ENCODE assay signal across 7 cellular contexts in genomic region chr4:81845273-81845672, GRCh38.
"Had no signal": no experiment of that assay in that cellular context is flagged by ENCODE, and none has a peak within 500 bp of the region (broad histone marks: within the 10 kb centered on the region; RNA-seq: fewer than 3 reads in every experiment).

No MANE protein-coding gene starts in this region.

- H3K4me3 Mint-ChIP-seq: immature natural killer cell, natural killer cell, T-helper 17 cell had no signal

- H3K27ac Mint-ChIP-seq: immature natural killer cell, natural killer cell, T-helper 17 cell had no signal

- H3K9me3 ChIP-seq: ascending aorta, psoas muscle had no signal

- H3K4me1 ChIP-seq: ascending aorta, psoas muscle had no signal

- H3K4me1 Mint-ChIP-seq: immature natural killer cell, natural killer cell, T-helper 17 cell had no signal

- H3K27me3 ChIP-seq: ascending aorta, cardiac muscle cell had no signal

- H3K27ac ChIP-seq: ascending aorta, cardiac muscle cell, coronary artery, psoas muscle had no signal

- H3K36me3 Mint-ChIP-seq: immature natural killer cell, natural killer cell had no signal

- H3K4me3 ChIP-seq: ascending aorta, cardiac muscle cell, coronary artery, psoas muscle had no signal

- H3K36me3 ChIP-seq: ascending aorta, cardiac muscle cell had no signal

- H3K9me3 Mint-ChIP-seq: immature natural killer cell, natural killer cell had no signal
